ENCODE assay signal across 10 cellular contexts in genomic region chr6:41488392-41489129, GRCh38. TPM values are rescaled to one million over a fixed set of nuclear protein-coding genes. Genes with fewer than 3 reads are reported as not detected.
DNase-seq lines count a peak whose midpoint lies in the region; ATAC-seq and TF ChIP-seq lines count a peak whose summit lies in the region.
"Had no signal": no experiment of that assay in that cellular context is flagged by ENCODE, and none has a peak within 500 bp of the region (broad histone marks: within the 10 kb centered on the region; RNA-seq: fewer than 3 reads in every experiment).

No MANE protein-coding gene starts in this region.

- no peaks in the 10 kb centered on the region for H3K4me1 Mint-ChIP-seq in activated naive CD4-positive, alpha-beta T cell treated with anti-CD3 and anti-CD28 coated beads, Interleukin-2, amount 50 U/mL, for 24 hours
- H3K4me1 Mint-ChIP-seq: CD8-positive, alpha-beta memory T cell had no signal

- H3K79me2 ChIP-seq in hepatocyte = no peaks in the 10 kb centered on the region

- peaks cover 36% of the 10 kb centered on the region for H3K4me1 ChIP-seq in hepatocyte (ENCODE audit: insufficient read depth)
- H3K4me1 ChIP-seq in upper lobe of left lung = peaks cover 0 to 4% (median 0%) of the 10 kb centered on the region in 4 donors

- H3K27me3 ChIP-seq in hepatocyte (no peaks in the 10 kb centered on the region), upper lobe of left lung (no peaks in the 10 kb centered on the region)

- TF ChIP-seq POLR2A in upper lobe of left lung (IDR thresholded peaks at IDR 0.05) = no peak

- WGBS in hepatocyte (ENCODE audit: low lambda C conversion rate, missing lambda C conversion rate) = 28% methylated on average over 10 of the region's 13 CpGs
- WGBS in upper lobe of left lung, 2 donors = 54 to 70% methylated on average over 9 to 13 of the region's 13 CpGs

- H3K27ac Mint-ChIP-seq in activated naive CD4-positive, alpha-beta T cell treated with anti-CD3 and anti-CD28 coated beads, Interleukin-2, amount 50 U/mL, for 24 hours = peak overlapping the region; percentile 44

- peak overlapping the region; percentile 66 for H3K27ac ChIP-seq in hepatocyte
- H3K27ac ChIP-seq in upper lobe of left lung = no peak overlapping the region

- no peaks in the 10 kb centered on the region for H3K27me3 Mint-ChIP-seq in activated naive CD4-positive, alpha-beta T cell treated with anti-CD3 and anti-CD28 coated beads, Interleukin-2, amount 50 U/mL, for 24 hours

- H3K4me3 ChIP-seq in hepatocyte = no peak overlapping the region
- no peak overlapping the region for H3K4me3 ChIP-seq in upper lobe of left lung

- DNase-seq in activated naive CD4-positive, alpha-beta T cell (lab: John Stamatoyannopoulos, UW) = no peak
- DNase-seq in RKO (ENCODE audit: low spot score) = peak; percentile 15
- DNase-seq in hepatocyte (ENCODE audit: low spot score) = peak; percentile 82
- DNase-seq in upper lobe of left lung = no peak
- DNase-seq: small intestine had no signal

- H3K9me3 ChIP-seq in hepatocyte (ENCODE audit: low read depth) (no peaks in the 10 kb centered on the region), upper lobe of left lung (no peaks in the 10 kb centered on the region)

- ATAC-seq in upper lobe of left lung (ENCODE audit: low FRiP score in 2 of 2) = peak; percentile 28 to 62
- ATAC-seq in HG03439 (IDR thresholded peaks at IDR 0.05; ENCODE audit: unreplicated experiment) = no peak
- ATAC-seq in GM18873 (IDR thresholded peaks at IDR 0.05; ENCODE audit: low FRiP score, unreplicated experiment) = no peak
- ATAC-seq in HG03432 (IDR thresholded peaks at IDR 0.05; ENCODE audit: unreplicated experiment) = no peak

- TF ChIP-seq EP300 in upper lobe of left lung (IDR thresholded peaks at IDR 0.05) = no peak

- no peak for TF ChIP-seq CTCF in hepatocyte (IDR thresholded peaks at IDR 0.05; ENCODE audit: poor library complexity)
- TF ChIP-seq CTCF in upper lobe of left lung (IDR thresholded peaks at IDR 0.05) = no peak

- H3K36me3 Mint-ChIP-seq in activated naive CD4-positive, alpha-beta T cell treated with anti-CD3 and anti-CD28 coated beads, Interleukin-2, amount 50 U/mL, for 24 hours = no peaks in the 10 kb centered on the region
- H3K36me3 Mint-ChIP-seq: CD8-positive, alpha-beta memory T cell had no signal

- H3K9me3 Mint-ChIP-seq in activated naive CD4-positive, alpha-beta T cell treated with anti-CD3 and anti-CD28 coated beads, Interleukin-2, amount 50 U/mL, for 24 hours = no peaks in the 10 kb centered on the region
- H3K9me3 Mint-ChIP-seq: CD8-positive, alpha-beta memory T cell had no signal

- H4K20me1 ChIP-seq in hepatocyte (ENCODE audit: insufficient read depth, poor library complexity, severe bottlenecking) = no peaks in the 10 kb centered on the region

- H3K4me2 ChIP-seq in hepatocyte = peak overlapping the region; percentile 46

- no peaks in the 10 kb centered on the region for H3K36me3 ChIP-seq in hepatocyte (replicated peaks; ENCODE audit: insufficient read depth, low read depth)
- no peaks in the 10 kb centered on the region for H3K36me3 ChIP-seq in upper lobe of left lung

- no peaks in the 10 kb centered on the region for H3K9me2 ChIP-seq in hepatocyte (replicated peaks; ENCODE audit: insufficient read depth)

- H2AFZ ChIP-seq in hepatocyte = no peak overlapping the region

- no peak overlapping the region for H3K4me3 Mint-ChIP-seq in activated naive CD4-positive, alpha-beta T cell treated with anti-CD3 and anti-CD28 coated beads, Interleukin-2, amount 50 U/mL, for 24 hours
- H3K4me3 Mint-ChIP-seq: CD8-positive, alpha-beta memory T cell had no signal

RNA-seq across cellular contexts. Expression of gene FOXP4, which starts 57.6 kb away (rescaled TPM):
- total RNA-seq in hepatocyte (18.0 and 24.3 TPM in 2 replicates), upper lobe of left lung (10 to 100 TPM; 21.0 to 52.2 (median 27.7) TPM)
- 79.9 and 87.8 TPM in 2 replicates for polyA plus RNA-seq in hepatocyte

Comparison
In these comparisons a context has a peak if more than half of its experiments do, and no peak if none do; other contexts are left out.
1. DNase-seq: peak in RKO (single experiment) and hepatocyte (single experiment); none in activated naive CD4-positive, alpha-beta T cell (0 of 4) and upper lobe of left lung (0 of 2).
2. ATAC-seq: peak in upper lobe of left lung (2 of 2); none in HG03439 (single experiment), GM18873 (single experiment) and HG03432 (single experiment).